In the genomic region with DNA sequence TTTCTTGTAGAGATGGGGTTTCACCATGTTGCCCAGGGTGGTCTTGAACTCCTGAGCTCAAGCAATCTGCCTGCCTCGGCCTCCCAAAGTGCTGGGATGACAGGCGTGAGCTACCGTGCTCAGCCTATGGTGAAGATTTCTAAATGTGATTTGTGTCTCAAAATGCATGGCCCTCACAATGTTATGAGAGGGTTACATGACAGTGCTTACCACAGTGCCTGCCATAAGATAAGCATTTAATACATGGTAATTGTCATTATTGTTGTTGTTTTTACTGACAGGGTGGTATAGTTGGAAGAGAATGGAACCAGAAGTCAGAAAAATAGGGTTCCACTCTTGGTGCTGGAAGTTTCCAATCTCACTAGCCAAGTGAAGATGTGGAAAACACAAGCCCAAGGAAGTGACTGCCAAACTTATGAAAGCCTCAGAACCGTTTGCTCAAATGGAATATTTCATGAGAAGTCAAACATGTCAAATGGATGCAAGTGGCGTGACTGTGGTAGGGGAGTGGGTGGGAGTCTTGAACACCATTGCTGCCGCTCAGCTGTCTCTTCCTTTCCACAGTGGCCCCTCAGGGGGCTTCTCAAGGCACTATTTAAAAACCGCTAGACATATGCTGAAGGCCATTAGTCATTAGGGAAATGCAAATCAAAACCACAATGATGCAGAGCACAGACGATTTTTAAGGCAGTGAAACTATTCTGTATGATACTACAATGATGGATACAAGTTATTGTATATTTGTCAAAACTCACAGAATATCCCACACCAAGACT, we compare ENCODE assay signal across 11 cellular contexts. TPM values are rescaled to one million over a fixed set of nuclear protein-coding genes. Genes with fewer than 3 reads are reported as not detected.
DNase-seq lines count a peak whose midpoint lies in the region; ATAC-seq and TF ChIP-seq lines count a peak whose summit lies in the region.
"Had no signal": no experiment of that assay in that cellular context is flagged by ENCODE, and none has a peak within 500 bp of the region (broad histone marks: within the 10 kb centered on the region; RNA-seq: fewer than 3 reads in every experiment).

No MANE protein-coding gene starts in this region.

- no peak overlapping the region for H3K27ac Mint-ChIP-seq in T-helper 2 cell treated with Interferon-gamma antibody and Interleukin-4, amounts not matched to agents 5 μg/mL and 100 μg/mL, for 36 hours

- peaks cover 7% of the 10 kb centered on the region for H3K4me1 ChIP-seq in lower lobe of right lung
- no peaks in the 10 kb centered on the region for H3K4me1 ChIP-seq in effector memory CD4-positive, alpha-beta T cell (ENCODE audit: control insufficient read depth, insufficient read depth, low read length, poor library complexity, severe bottlenecking)

- ATAC-seq in HG03060 (IDR thresholded peaks at IDR 0.05; ENCODE audit: low read depth, unreplicated experiment) (peak; percentile 85), lower lobe of right lung (no peak)

- no peaks in the 10 kb centered on the region for H3K36me3 Mint-ChIP-seq in T-helper 2 cell treated with Interferon-gamma antibody and Interleukin-4, amounts not matched to agents 5 μg/mL and 100 μg/mL, for 36 hours (ENCODE audit: low read depth)

- no peaks in the 10 kb centered on the region for H3K36me3 ChIP-seq in lower lobe of right lung
- H3K36me3 ChIP-seq in effector memory CD4-positive, alpha-beta T cell (ENCODE audit: control insufficient read depth, insufficient read depth, low read length), result no peaks in the 10 kb centered on the region

- H3K27me3 Mint-ChIP-seq in T-helper 2 cell treated with Interferon-gamma antibody and Interleukin-4, amounts not matched to agents 5 μg/mL and 100 μg/mL, for 36 hours (ENCODE audit: low read depth), result peaks cover 16% of the 10 kb centered on the region

- H3K4me3 Mint-ChIP-seq in T-helper 2 cell treated with Interferon-gamma antibody and Interleukin-4, amounts not matched to agents 5 μg/mL and 100 μg/mL, for 36 hours, result no peak overlapping the region

- intact Hi-C loops in lower lobe of right lung (cut with DNase I), result no loop called here

- no peaks in the 10 kb centered on the region for H3K9me3 ChIP-seq in lower lobe of right lung
- no peaks in the 10 kb centered on the region for H3K9me3 ChIP-seq in effector memory CD4-positive, alpha-beta T cell (ENCODE audit: control insufficient read depth, low read length)

- no peak overlapping the region for H3K27ac ChIP-seq in lower lobe of right lung
- H3K27ac ChIP-seq in effector memory CD4-positive, alpha-beta T cell (ENCODE audit: insufficient read depth, low read length, poor library complexity, severe bottlenecking), result no peak overlapping the region
- H3K27ac ChIP-seq: VCaP had no signal

- H3K4me1 Mint-ChIP-seq in T-helper 2 cell treated with Interferon-gamma antibody and Interleukin-4, amounts not matched to agents 5 μg/mL and 100 μg/mL, for 36 hours (ENCODE audit: low read depth), result no peaks in the 10 kb centered on the region

- H3K4me3 ChIP-seq in lower lobe of right lung, result no peak overlapping the region
- no peak overlapping the region for H3K4me3 ChIP-seq in effector memory CD4-positive, alpha-beta T cell (ENCODE audit: insufficient read depth, low read depth, low read length, poor library complexity, severe bottlenecking)

- no peak for TF ChIP-seq CTCF in lower lobe of right lung (IDR thresholded peaks at IDR 0.05)

- H3K27me3 ChIP-seq in lower lobe of right lung (ENCODE audit: low read depth), result no peaks in the 10 kb centered on the region
- no peaks in the 10 kb centered on the region for H3K27me3 ChIP-seq in effector memory CD4-positive, alpha-beta T cell (replicated peaks; ENCODE audit: control insufficient read depth, insufficient read depth, low read length, poor library complexity, severe bottlenecking)

- DNase-seq in EL (peak; percentile 34), GM19240 (ENCODE audit: insufficient read length, low spot score) (peak; percentile 33), T1000 (lab: John Stamatoyannopoulos, UW) (no peak), lower lobe of right lung (no peak)
- peak; percentile 4 for DNase-seq in T-helper 2 cell treated with Interferon-gamma antibody and Interleukin-4, amounts not matched to agents 5 μg/mL and 100 μg/mL, for 36 hours (ENCODE audit: low spot score)
- DNase-seq in activated effector memory CD4-positive, alpha-beta T cell treated with Interleukin-2 at 50 U/mL for 16 hours, result no peak
- no peak for DNase-seq in effector memory CD4-positive, alpha-beta T cell
- DNase-seq: DMS79; effector CD4-positive, alpha-beta T cell had no signal

- H3K9me3 Mint-ChIP-seq in T-helper 2 cell treated with Interferon-gamma antibody and Interleukin-4, amounts not matched to agents 5 μg/mL and 100 μg/mL, for 36 hours, result no peaks in the 10 kb centered on the region

RNA-seq across cellular contexts. Expression of a gene that starts 29.1 kb away (rescaled TPM):
- total RNA-seq in lower lobe of right lung, result 56.4 TPM

Comparison
In these comparisons a context has a peak if more than half of its experiments do, and no peak if none do; other contexts are left out.
1. DNase-seq: peak in EL (single experiment), GM19240 (single experiment) and T-helper 2 cell treated with Interferon-gamma antibody and Interleukin-4, amounts not matched to agents 5 μg/mL and 100 μg/mL, for 36 hours (single experiment); none in activated effector memory CD4-positive, alpha-beta T cell treated with Interleukin-2 at 50 U/mL for 16 hours (single experiment), T1000 (single experiment), lower lobe of right lung (single experiment) and effector memory CD4-positive, alpha-beta T cell (0 of 3).